Comparison of ENCODE assay signal across 1 cellular context in genomic region chr6:331622-332521, GRCh38.
TF ChIP-seq lines count a peak whose summit lies in the region.

No MANE protein-coding gene starts in this region.

TF ChIP-seq in GM23338, 12 proteins besides CTCF, POLR2A, EP300 and RAD21 (continued from another document):
- TF ChIP-seq ZNF462 (CRISPR knock-in tag; IDR thresholded peaks at IDR 0.05) (no peak), JUNB (IDR thresholded peaks at IDR 0.05; ENCODE audit: unreplicated experiment) (no peak), ETS1 (IDR thresholded peaks at IDR 0.05) (no peak), ZNF331 (CRISPR knock-in tag; IDR thresholded peaks at IDR 0.05; ENCODE audit: low read depth) (no peak)
